1 cellular context compared by ENCODE assay signal in genomic region chr16:82629441-82630027, GRCh38.
TF ChIP-seq lines count a peak whose summit lies in the region.

No MANE protein-coding gene starts in this region.

TF ChIP-seq in A549, 52 proteins besides CTCF, POLR2A, EP300 and RAD21 (continued from another document):
- TF ChIP-seq HMGXB4 (CRISPR knock-in tag; IDR thresholded peaks at IDR 0.05; ENCODE audit: borderline replicate concordance) (no peak), CEBPB (IDR thresholded peaks at IDR 0.05) (no peak), JUN (IDR thresholded peaks at IDR 0.05) (no peak), HEYL (CRISPR knock-in tag; IDR thresholded peaks at IDR 0.05) (no peak), SREBF2 (IDR thresholded peaks at IDR 0.05) (no peak), GATA3 (IDR thresholded peaks at IDR 0.05; ENCODE audit: borderline replicate concordance) (no peak)
